In the genomic region with DNA sequence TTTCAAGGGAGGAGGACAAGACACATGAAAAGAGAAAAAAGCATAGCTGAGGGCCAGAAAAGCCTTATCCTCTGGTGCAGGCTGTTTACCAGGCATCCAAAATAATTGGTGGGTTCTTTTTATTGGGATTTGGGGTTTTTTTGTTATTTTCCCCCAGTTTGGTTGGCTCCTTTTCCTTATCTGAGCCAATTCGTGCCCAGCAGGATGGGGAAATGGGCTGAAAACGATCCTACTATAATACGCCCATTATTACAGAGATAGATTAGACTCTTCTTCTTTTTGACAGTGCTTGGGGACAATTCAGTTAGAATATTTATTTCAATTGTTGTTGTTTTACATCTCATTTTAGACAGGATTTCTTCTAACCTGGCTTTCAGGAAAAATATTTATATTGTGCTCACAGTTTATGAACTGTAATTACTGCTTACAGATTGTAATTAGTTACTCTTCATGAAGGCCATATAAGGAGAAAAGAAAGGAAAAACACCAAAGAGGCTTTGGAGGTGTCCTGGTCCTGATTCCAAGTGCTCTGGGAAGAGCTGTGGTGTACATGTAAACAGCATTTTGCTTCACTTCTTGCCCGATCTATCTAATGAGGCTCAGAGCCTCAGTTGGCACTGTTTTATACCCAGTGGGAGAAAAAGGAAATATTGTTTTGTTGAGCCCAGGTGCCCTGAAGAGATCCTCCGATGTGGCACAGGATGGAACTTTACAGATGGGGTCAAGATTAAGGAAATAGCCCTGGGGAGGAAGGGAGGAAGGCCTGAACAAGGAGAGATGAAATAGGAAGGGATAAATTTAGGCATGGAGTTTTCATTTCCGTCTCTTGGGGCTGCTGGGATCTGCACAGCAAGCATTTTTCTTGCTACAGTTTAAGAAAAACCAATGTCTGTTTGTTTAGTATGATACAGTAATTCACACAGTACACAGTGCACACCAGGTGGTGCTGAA, we compare ENCODE assay signal across 7 cellular contexts. TPM values are rescaled to one million over a fixed set of nuclear protein-coding genes. Genes with fewer than 3 reads are reported as not detected.
DNase-seq lines count a peak whose midpoint lies in the region; ATAC-seq and TF ChIP-seq lines count a peak whose summit lies in the region.

No MANE protein-coding gene starts in this region.

- CTCF ChIA-PET in GM10248 (lab: Yijun Ruan, JAX): interaction anchor here (0.9 to 1.9 kb wide), 4 partner anchors 11 to 77 kb away, joined by 3 to 8 read pairs (median 4); partner anchors contain the start of gene LUC7L3

- DNase-seq in GM10248 (ENCODE audit: extremely low spot score): no peak
- DNase-seq in M059J (ENCODE audit: low read depth): peak; percentile 39
- DNase-seq in activated naive CD8-positive, alpha-beta T cell treated with anti-CD3 and anti-CD28 coated beads for 36 hours: no peak
- DNase-seq in right cardiac atrium: no peak
- DNase-seq in sciatic nerve (ENCODE audit: low spot score): peak; percentile 44
- DNase-seq in SKM-1 treated with dmso at 0.1 percent for 144 hours (lab: John Stamatoyannopoulos, UW; ENCODE audit: unreplicated experiment): no peak

- H3K4me3 ChIP-seq in right cardiac atrium (ENCODE audit: low read length): peak overlapping the region; percentile 78

- POLR2A ChIA-PET in GM10248 (lab: Yijun Ruan, JAX): interaction anchor here (0.7 kb wide), 1 partner anchor 133 kb away, joined by 4 read pairs; no protein-coding TSS in a partner anchor

- H3K9me3 ChIP-seq in right cardiac atrium (ENCODE audit: control insufficient read depth, low read length): no peaks in the 10 kb centered on the region

- peaks cover 30% of the 10 kb centered on the region for H3K4me1 Mint-ChIP-seq in activated naive CD8-positive, alpha-beta T cell treated with anti-CD3 and anti-CD28 coated beads for 36 hours

- H3K4me1 ChIP-seq in right cardiac atrium (ENCODE audit: control insufficient read depth, insufficient read depth, low read length): peaks cover 7% of the 10 kb centered on the region

- peaks cover 29% of the 10 kb centered on the region for H3K36me3 Mint-ChIP-seq in activated naive CD8-positive, alpha-beta T cell treated with anti-CD3 and anti-CD28 coated beads for 36 hours

- 2% methylated on average over 6 of the region's 6 CpGs for WGBS in right cardiac atrium

- intact Hi-C loops in right cardiac atrium (cut with DNase I) (no loop called here), sciatic nerve (cut with DNase I) (no loop called here)

- H3K27ac Mint-ChIP-seq in activated naive CD8-positive, alpha-beta T cell treated with anti-CD3 and anti-CD28 coated beads for 36 hours: peak overlapping the region; percentile 89

- no peaks in the 10 kb centered on the region for H3K27me3 ChIP-seq in right cardiac atrium (ENCODE audit: control insufficient read depth, insufficient read depth)

- H3K9me3 Mint-ChIP-seq in activated naive CD8-positive, alpha-beta T cell treated with anti-CD3 and anti-CD28 coated beads for 36 hours: no peaks in the 10 kb centered on the region

- TF ChIP-seq CTCF in GM10248 (IDR thresholded peaks at IDR 0.05; ENCODE audit: control extremely low read depth, extremely low read depth, low read depth, missing control alignments): peak; percentile 6

- ATAC-seq in right cardiac atrium (peak; percentile 3 to 20), sciatic nerve (peak; percentile 41)
- no peak for ATAC-seq in activated CD4-positive, CD25-positive, alpha-beta regulatory T cell treated with anti-CD3 and anti-CD28 coated beads, Interleukin-2, amount 50 U/mL, for 24 hours

- no peaks in the 10 kb centered on the region for H3K27me3 Mint-ChIP-seq in activated naive CD8-positive, alpha-beta T cell treated with anti-CD3 and anti-CD28 coated beads for 36 hours

- H3K4me3 Mint-ChIP-seq in activated naive CD8-positive, alpha-beta T cell treated with anti-CD3 and anti-CD28 coated beads for 36 hours: peak overlapping the region; percentile 79

- H3K27ac ChIP-seq in right cardiac atrium (ENCODE audit: low read length): peak overlapping the region; percentile 99

RNA-seq across cellular contexts. Expression of gene ANKRD40, which starts 0.6 kb away (rescaled TPM):
- total RNA-seq in M059J (2014; rRNA removed; shearing (Covaris generic)): 28.8 and 41.2 TPM in 2 replicates
- 10 to 100 TPM; 39.5 to 40.2 TPM for total RNA-seq in activated naive CD8-positive, alpha-beta T cell treated with anti-CD3 and anti-CD28 coated beads for 36 hours
- total RNA-seq in right cardiac atrium (10 to 100 TPM; 37.1 to 43.7 (median 41.0) TPM), sciatic nerve (106 TPM)
- polyA plus RNA-seq in right cardiac atrium: 20.5 TPM

RNA-seq across cellular contexts. Expression of gene LUC7L3, which starts 11.1 kb away (rescaled TPM):
- total RNA-seq in M059J (2014; rRNA removed; shearing (Covaris generic)): 8.0 and 24.0 TPM in 2 replicates
- total RNA-seq in activated naive CD8-positive, alpha-beta T cell treated with anti-CD3 and anti-CD28 coated beads for 36 hours: 100 to 1,000 TPM; 108 to 116 TPM
- total RNA-seq in right cardiac atrium (10 to 100 TPM; 61.7 to 72.4 (median 67.4) TPM), sciatic nerve (229 TPM)
- polyA plus RNA-seq in right cardiac atrium: 76.7 TPM

RNA-seq across cellular contexts. Expression of gene ANKRD40CL, which starts 59.0 kb away (rescaled TPM):
- total RNA-seq in M059J (2014; rRNA removed; shearing (Covaris generic)): not detected in 2 replicates
- total RNA-seq in activated naive CD8-positive, alpha-beta T cell treated with anti-CD3 and anti-CD28 coated beads for 36 hours: not detected
- total RNA-seq in right cardiac atrium: not detected
- not detected for polyA plus RNA-seq in right cardiac atrium
- not detected for total RNA-seq in sciatic nerve

Comparison
In these comparisons a context has a peak if more than half of its experiments do, and no peak if none do; other contexts are left out.
1. DNase-seq: peak in M059J (single experiment) and sciatic nerve (single experiment); none in GM10248 (single experiment), activated naive CD8-positive, alpha-beta T cell treated with anti-CD3 and anti-CD28 coated beads for 36 hours (single experiment), right cardiac atrium (0 of 3) and SKM-1 treated with dmso at 0.1 percent for 144 hours (single experiment).
2. ATAC-seq: peak in right cardiac atrium (2 of 2) and sciatic nerve (single experiment); none in activated CD4-positive, CD25-positive, alpha-beta regulatory T cell treated with anti-CD3 and anti-CD28 coated beads, Interleukin-2, amount 50 U/mL, for 24 hours (0 of 2).